Comparison of ENCODE assay signal across 10 cellular contexts in the genomic region with DNA sequence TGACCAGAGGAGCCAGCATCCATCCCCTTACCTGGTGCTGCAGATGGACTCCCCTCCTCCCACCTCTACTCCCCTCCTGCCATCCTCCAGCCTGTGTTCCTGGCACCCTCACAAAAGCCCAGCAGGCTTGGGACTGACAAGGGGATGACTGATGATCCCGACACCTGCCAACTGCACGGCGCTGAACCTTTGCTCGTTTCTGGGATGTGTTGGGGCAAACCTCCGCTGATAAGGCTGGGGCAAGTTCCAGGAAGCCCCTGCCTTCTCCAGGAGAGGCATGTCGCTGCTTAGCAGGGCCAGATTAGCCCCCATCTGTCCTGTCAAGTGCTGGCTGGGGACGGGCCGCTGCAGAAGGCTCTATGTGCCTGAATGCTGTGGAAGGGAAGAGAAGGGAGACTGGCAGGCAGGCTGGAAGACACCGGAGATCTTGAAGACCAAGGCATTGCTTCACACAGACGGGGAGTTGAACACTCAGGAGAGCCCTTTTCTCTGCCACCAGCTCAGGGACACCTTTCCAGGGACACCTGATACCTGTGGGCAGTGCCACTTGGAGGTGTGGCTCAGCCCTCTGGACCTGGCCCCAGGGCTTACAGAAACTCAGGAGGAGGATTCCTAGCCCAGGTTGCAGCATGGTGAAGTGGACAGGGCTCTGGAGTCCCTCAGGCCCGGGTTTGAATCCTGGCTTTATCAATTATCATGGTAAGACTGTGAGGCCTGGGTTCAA. TPM values are rescaled to one million over a fixed set of nuclear protein-coding genes. Genes with fewer than 3 reads are reported as not detected.
DNase-seq lines count a peak whose midpoint lies in the region; ATAC-seq and TF ChIP-seq lines count a peak whose summit lies in the region.
"Had no signal": no experiment of that assay in that cellular context is flagged by ENCODE, and none has a peak within 500 bp of the region (broad histone marks: within the 10 kb centered on the region; RNA-seq: fewer than 3 reads in every experiment).

No MANE protein-coding gene starts in this region.

- H3K27me3 Mint-ChIP-seq in brain: peaks cover 20% of the 10 kb centered on the region
- H3K27me3 Mint-ChIP-seq in activated CD4-positive, alpha-beta memory T cell treated with anti-CD3 and anti-CD28 coated beads for 36 hours: no peaks in the 10 kb centered on the region

- H3K4me3 Mint-ChIP-seq in brain: no peak overlapping the region
- H3K4me3 Mint-ChIP-seq in activated CD4-positive, alpha-beta memory T cell treated with anti-CD3 and anti-CD28 coated beads for 36 hours: no peak overlapping the region

- no peaks in the 10 kb centered on the region for H3K79me2 ChIP-seq in osteoblast (ENCODE audit: insufficient read depth, low read length)

- H3K36me3 Mint-ChIP-seq in brain: no peaks in the 10 kb centered on the region
- no peaks in the 10 kb centered on the region for H3K36me3 Mint-ChIP-seq in activated CD4-positive, alpha-beta memory T cell treated with anti-CD3 and anti-CD28 coated beads for 36 hours

- intact Hi-C loops in activated CD4-positive, alpha-beta memory T cell treated with anti-CD3 and anti-CD28 coated beads for 36 hours (cut with micrococcal nuclease): no loop called here

- H3K4me2 ChIP-seq in osteoblast (ENCODE audit: insufficient read depth, low read length): no peak overlapping the region

- TF ChIP-seq CTCF in HEK293 (tag by site-specific recombination; IDR thresholded peaks at IDR 0.05) (no peak), brain (conservative IDR thresholded peaks at IDR 0.05) (no peak), osteoblast (IDR thresholded peaks at IDR 0.05; ENCODE audit: extremely low read depth, low read depth, low read length) (no peak)

- POLR2A ChIA-PET in HEK293 (lab: Yijun Ruan, JAX): interaction anchor here (1.3 kb wide), 1 partner anchor 8 kb away, joined by 3 read pairs; a partner anchor contains a TSS
- POLR2A ChIA-PET in activated CD4-positive, alpha-beta memory T cell treated with anti-CD3 and anti-CD28 coated beads for 36 hours (lab: Charles Lee): no interaction called here

- peak overlapping the region; percentile 59 for H3K27ac ChIP-seq in HEK293 (ENCODE audit: extremely low read depth, low read depth, low read length)
- no peak overlapping the region for H3K27ac ChIP-seq in osteoblast (ENCODE audit: low read depth, low read length)
- H3K27ac ChIP-seq: brain microvascular endothelial cell had no signal

- no peak for ATAC-seq in HG02763 (IDR thresholded peaks at IDR 0.05; ENCODE audit: unreplicated experiment)

- H3K36me3 ChIP-seq in HEK293 (ENCODE audit: control insufficient read depth in 2 of 2, insufficient read depth in 1 of 2, low read length in 2 of 2): peaks cover 0 to 4% of the 10 kb centered on the region in 2 experiments; a peak in 1 of 3 replicates
- H3K36me3 ChIP-seq in osteoblast (ENCODE audit: insufficient read depth, low read length): no peaks in the 10 kb centered on the region
- H3K36me3 ChIP-seq: brain microvascular endothelial cell had no signal

- H3K4me3 ChIP-seq in HEK293 (ENCODE audit: low read depth, low read length) (no peak overlapping the region), osteoblast (ENCODE audit: insufficient read depth, low read length) (no peak overlapping the region)

- no peaks in the 10 kb centered on the region for H3K27me3 ChIP-seq in osteoblast (ENCODE audit: insufficient read depth, low read length)
- H3K27me3 ChIP-seq: brain microvascular endothelial cell had no signal

- CTCF ChIA-PET in HEK293 (lab: Yijun Ruan, JAX): interaction anchor here (1.2 to 1.9 kb wide), 3 partner anchors 30 to 143 kb away, joined by 4 to 14 read pairs (median 4); no protein-coding TSS in a partner anchor
- CTCF ChIA-PET in activated CD4-positive, alpha-beta memory T cell treated with anti-CD3 and anti-CD28 coated beads for 36 hours (lab: Charles Lee): no interaction called here

- H3K27ac Mint-ChIP-seq in brain: peak overlapping the region in 3 of 5 experiments; percentile 51 to 79 (median 68)
- no peak overlapping the region for H3K27ac Mint-ChIP-seq in activated CD4-positive, alpha-beta memory T cell treated with anti-CD3 and anti-CD28 coated beads for 36 hours

- no peaks in the 10 kb centered on the region for H4K20me1 ChIP-seq in osteoblast (ENCODE audit: insufficient read depth, low read length)

- H3K9me3 ChIP-seq in HEK293 (ENCODE audit: control insufficient read depth, insufficient read depth, low read depth, low read length): no peaks in the 10 kb centered on the region
- H3K9me3 ChIP-seq in osteoblast (ENCODE audit: low read depth, low read length): no peaks in the 10 kb centered on the region

- peak overlapping the region; percentile 10 for H2AFZ ChIP-seq in osteoblast (ENCODE audit: low read length)

- H3K9me3 Mint-ChIP-seq in brain: peaks cover 0 to 6% (median 0%) of the 10 kb centered on the region in 5 experiments
- no peaks in the 10 kb centered on the region for H3K9me3 Mint-ChIP-seq in activated CD4-positive, alpha-beta memory T cell treated with anti-CD3 and anti-CD28 coated beads for 36 hours

- DNase-seq in NCI-H2171 (lab: John Stamatoyannopoulos, UW): peak; percentile 89
- DNase-seq in osteoblast (ENCODE audit: insufficient read length, low spot score, missing footprints): no peak
- DNase-seq in CD1c-positive myeloid dendritic cell (ENCODE audit: extremely low spot score): no peak
- no peak for DNase-seq in stimulated activated naive CD4-positive, alpha-beta T cell (lab: John Stamatoyannopoulos, UW)
- no peak for DNase-seq in activated CD4-positive, alpha-beta memory T cell treated with anti-CD3 and anti-CD28 coated beads for 36 hours
- DNase-seq: brain microvascular endothelial cell; stimulated activated CD4-positive, alpha-beta T cell treated with anti-CD3 and anti-CD28 coated beads, Interleukin-2, amount 100 ng/mL, for 48 hours had no signal

- peaks cover 17% of the 10 kb centered on the region for H3K4me1 Mint-ChIP-seq in brain
- no peaks in the 10 kb centered on the region for H3K4me1 Mint-ChIP-seq in activated CD4-positive, alpha-beta memory T cell treated with anti-CD3 and anti-CD28 coated beads for 36 hours (ENCODE audit: low read depth)

- H3K4me1 ChIP-seq in HEK293 (ENCODE audit: control insufficient read depth, insufficient read depth, low read length): peaks cover 23% of the 10 kb centered on the region
- peaks cover 18% of the 10 kb centered on the region for H3K4me1 ChIP-seq in osteoblast (ENCODE audit: insufficient read depth, low read length)

TF ChIP-seq in HEK293, 187 proteins besides CTCF, POLR2A, EP300 and RAD21 (continues in another document):
- no peak for TF ChIP-seq ZNF223 (tag by site-specific recombination; IDR thresholded peaks at IDR 0.05)
- TF ChIP-seq SCRT2 (tag by site-specific recombination; IDR thresholded peaks at IDR 0.05): no peak
- no peak for TF ChIP-seq ZNF530 (tag by site-specific recombination; IDR thresholded peaks at IDR 0.05; ENCODE audit: low read depth)
- TF ChIP-seq, protein P1, sequence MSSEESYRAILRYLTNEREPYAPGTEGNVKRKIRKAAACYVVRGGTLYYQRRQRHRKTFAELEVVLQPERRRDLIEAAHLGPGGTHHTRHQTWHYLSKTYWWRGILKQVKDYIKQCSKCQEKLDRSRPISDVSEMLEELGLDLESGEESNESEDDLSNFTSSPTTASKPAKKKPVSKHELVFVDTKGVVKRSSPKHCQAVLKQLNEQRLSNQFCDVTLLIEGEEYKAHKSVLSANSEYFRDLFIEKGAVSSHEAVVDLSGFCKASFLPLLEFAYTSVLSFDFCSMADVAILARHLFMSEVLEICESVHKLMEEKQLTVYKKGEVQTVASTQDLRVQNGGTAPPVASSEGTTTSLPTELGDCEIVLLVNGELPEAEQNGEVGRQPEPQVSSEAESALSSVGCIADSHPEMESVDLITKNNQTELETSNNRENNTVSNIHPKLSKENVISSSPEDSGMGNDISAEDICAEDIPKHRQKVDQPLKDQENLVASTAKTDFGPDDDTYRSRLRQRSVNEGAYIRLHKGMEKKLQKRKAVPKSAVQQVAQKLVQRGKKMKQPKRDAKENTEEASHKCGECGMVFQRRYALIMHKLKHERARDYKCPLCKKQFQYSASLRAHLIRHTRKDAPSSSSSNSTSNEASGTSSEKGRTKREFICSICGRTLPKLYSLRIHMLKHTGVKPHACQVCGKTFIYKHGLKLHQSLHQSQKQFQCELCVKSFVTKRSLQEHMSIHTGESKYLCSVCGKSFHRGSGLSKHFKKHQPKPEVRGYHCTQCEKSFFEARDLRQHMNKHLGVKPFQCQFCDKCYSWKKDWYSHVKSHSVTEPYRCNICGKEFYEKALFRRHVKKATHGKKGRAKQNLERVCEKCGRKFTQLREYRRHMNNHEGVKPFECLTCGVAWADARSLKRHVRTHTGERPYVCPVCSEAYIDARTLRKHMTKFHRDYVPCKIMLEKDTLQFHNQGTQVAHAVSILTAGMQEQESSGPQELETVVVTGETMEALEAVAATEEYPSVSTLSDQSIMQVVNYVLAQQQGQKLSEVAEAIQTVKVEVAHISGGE (tag by site-specific recombination; conservative IDR thresholded peaks at IDR 0.05; ENCODE audit: low read depth): no peak
- no peak for TF ChIP-seq HOXA7 (CRISPR knock-in tag; IDR thresholded peaks at IDR 0.05; ENCODE audit: borderline replicate concordance)
- TF ChIP-seq ZNF16 (tag by site-specific recombination; IDR thresholded peaks at IDR 0.05; ENCODE audit: low read depth): no peak
- TF ChIP-seq ZBTB21 (tag by site-specific recombination; IDR thresholded peaks at IDR 0.05): no peak
- TF ChIP-seq ZNF514 (tag by site-specific recombination; IDR thresholded peaks at IDR 0.05): no peak
- TF ChIP-seq ZNF660 (tag by site-specific recombination; IDR thresholded peaks at IDR 0.05): no peak

RNA-seq across cellular contexts. Expression of a gene that starts 1.0 kb away (rescaled TPM):
- polyA plus RNA-seq in brain (ENCODE audit: insufficient read depth, low read depth, low replicate concordance): 2.3 TPM
- 0.59 and 0.72 TPM in 2 replicates for total RNA-seq in osteoblast
- not detected for total RNA-seq in activated CD4-positive, alpha-beta memory T cell treated with anti-CD3 and anti-CD28 coated beads for 36 hours

RNA-seq across cellular contexts. Expression of a gene that starts 8.4 kb away (rescaled TPM):
- 42.9 TPM for polyA plus RNA-seq in brain (ENCODE audit: insufficient read depth, low read depth, low replicate concordance)
- total RNA-seq in osteoblast: 68.8 and 69.0 TPM in 2 replicates
- not detected for total RNA-seq in activated CD4-positive, alpha-beta memory T cell treated with anti-CD3 and anti-CD28 coated beads for 36 hours

RNA-seq across cellular contexts. Expression of a gene that starts 14.3 kb away (rescaled TPM):
- polyA plus RNA-seq in brain (ENCODE audit: insufficient read depth, low read depth, low replicate concordance): not detected
- total RNA-seq in osteoblast: not detected in 2 replicates
- total RNA-seq in activated CD4-positive, alpha-beta memory T cell treated with anti-CD3 and anti-CD28 coated beads for 36 hours: not detected

RNA-seq across cellular contexts. Expression of a gene that starts 30.0 kb away (rescaled TPM):
- polyA plus RNA-seq in brain (ENCODE audit: insufficient read depth, low read depth, low replicate concordance): not detected
- total RNA-seq in osteoblast: 0.36 TPM in 1 of 2 replicates, not detected in the other
- total RNA-seq in activated CD4-positive, alpha-beta memory T cell treated with anti-CD3 and anti-CD28 coated beads for 36 hours: not detected

RNA-seq across cellular contexts. Expression of a gene that starts 38.7 kb away (rescaled TPM):
- polyA plus RNA-seq in brain (ENCODE audit: insufficient read depth, low read depth, low replicate concordance): not detected
- not detected in 2 replicates for total RNA-seq in osteoblast
- total RNA-seq in activated CD4-positive, alpha-beta memory T cell treated with anti-CD3 and anti-CD28 coated beads for 36 hours: not detected

Comparison
In these comparisons a context has a peak if more than half of its experiments do, and no peak if none do; other contexts are left out.
1. RNA of a gene that starts 8.4 kb away (total RNA-seq): 68.8 to 69.0 TPM in osteoblast; not detected in activated CD4-positive, alpha-beta memory T cell treated with anti-CD3 and anti-CD28 coated beads for 36 hours; every median in the first group is over 10 times any median in the second.